8 cellular contexts compared by ENCODE assay signal in the genomic region with DNA sequence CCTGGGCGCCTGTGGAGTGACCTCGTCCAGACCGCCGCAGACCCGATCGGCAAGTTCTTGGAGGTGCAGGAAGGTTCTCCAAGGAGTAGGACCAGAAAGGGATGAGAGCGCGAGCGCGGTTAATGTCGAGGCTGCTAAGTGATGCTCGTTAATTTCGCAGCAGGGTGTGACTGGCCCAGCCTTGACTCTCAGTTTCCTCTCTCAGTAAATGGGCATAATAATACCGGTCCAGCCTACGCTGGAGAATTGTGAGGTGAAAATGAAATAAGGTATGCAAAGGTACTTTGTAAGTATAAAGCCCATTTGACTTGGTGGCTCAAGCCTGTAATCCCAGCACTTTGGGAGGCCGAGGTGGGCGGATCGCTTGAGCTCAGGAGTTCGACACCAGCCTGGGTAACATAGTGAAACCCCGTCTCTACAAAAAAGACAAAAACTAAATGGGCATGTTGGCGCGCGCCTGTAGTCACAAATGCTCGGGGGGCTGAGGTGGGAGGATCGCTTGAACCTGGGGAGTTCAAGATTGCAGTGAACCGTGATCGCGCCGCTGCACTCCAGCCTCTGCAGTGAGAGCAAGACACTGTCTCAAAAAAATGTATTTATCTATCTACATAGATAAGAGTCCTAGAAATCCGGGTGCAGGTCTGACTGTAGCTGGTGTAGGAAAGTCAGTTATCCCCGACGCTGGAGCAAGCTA. TPM values are rescaled to one million over a fixed set of nuclear protein-coding genes. Genes with fewer than 3 reads are reported as not detected.
DNase-seq lines count a peak whose midpoint lies in the region; ATAC-seq and TF ChIP-seq lines count a peak whose summit lies in the region.

No MANE protein-coding gene starts in this region.

- H3K36me3 ChIP-seq in endodermal cell (ENCODE audit: control insufficient read depth, insufficient read depth, low read length) (no peaks in the 10 kb centered on the region), neural progenitor cell (no peaks in the 10 kb centered on the region)

- H3K9ac ChIP-seq in endodermal cell (ENCODE audit: extremely low read depth, low read length, poor library complexity, severe bottlenecking) (peak overlapping the region; percentile 73), neural progenitor cell (peak overlapping the region; percentile 50)

- H3K9me3 Mint-ChIP-seq in endodermal cell, result no peaks in the 10 kb centered on the region
- no peaks in the 10 kb centered on the region for H3K9me3 Mint-ChIP-seq in neural progenitor cell

- H3K36me3 Mint-ChIP-seq in endodermal cell (ENCODE audit: low read depth) (no peaks in the 10 kb centered on the region), neural progenitor cell (peaks cover 2% of the 10 kb centered on the region)

- peaks cover 34% of the 10 kb centered on the region for H3K27me3 ChIP-seq in endodermal cell (ENCODE audit: control insufficient read depth, insufficient read depth, low read length, poor library complexity, severe bottlenecking)
- no peaks in the 10 kb centered on the region for H3K27me3 ChIP-seq in neural progenitor cell

- H3K4me1 ChIP-seq in endodermal cell (ENCODE audit: control insufficient read depth, insufficient read depth, low read length), result peaks cover 5% of the 10 kb centered on the region
- peaks cover 28% of the 10 kb centered on the region for H3K4me1 ChIP-seq in neural progenitor cell

- H3K27ac ChIP-seq in 22Rv1 (peak overlapping the region; percentile 62), RWPE1 (peak overlapping the region; percentile 77), endodermal cell (ENCODE audit: low read depth, low read length) (peak overlapping the region; percentile 80), neural progenitor cell (peak overlapping the region; percentile 77)

- POLR2A ChIA-PET in RWPE1 (lab: Yijun Ruan, JAX; ENCODE audit: low non-redundant PET), result no interaction called here

- H3K27me3 Mint-ChIP-seq in endodermal cell (ENCODE audit: insufficient read depth) (peaks cover 44% of the 10 kb centered on the region), neural progenitor cell (ENCODE audit: insufficient read depth, low read depth) (peaks cover 8% of the 10 kb centered on the region)

- peaks cover 21% of the 10 kb centered on the region for H3F3A ChIP-seq in neural progenitor cell (ENCODE audit: low read depth)

- DNase-seq in RWPE1 (ENCODE audit: low spot score), result no peak
- no peak for DNase-seq in endodermal cell
- no peak for DNase-seq in neural progenitor cell (ENCODE audit: low spot score)
- DNase-seq in activated effector memory CD4-positive, alpha-beta T cell treated with anti-CD3 and anti-CD28 coated beads, Interleukin-2, amount 50 U/mL, for 16 hours, result no peak
- no peak for DNase-seq in activated gamma-delta T cell treated with Interleukin-2 at 50 U/mL for 16 hours

- no peak for TF ChIP-seq CTCF in 22Rv1 (IDR thresholded peaks at IDR 0.05)
- TF ChIP-seq CTCF in RWPE1 (conservative IDR thresholded peaks at IDR 0.05; ENCODE audit: low read depth), result no peak
- TF ChIP-seq CTCF in endodermal cell (conservative IDR thresholded peaks at IDR 0.05), result no peak
- TF ChIP-seq CTCF in neural progenitor cell (IDR thresholded peaks at IDR 0.05), result no peak

- peak; percentile 12 for ATAC-seq in GM18909 (IDR thresholded peaks at IDR 0.05; ENCODE audit: poor library complexity, unreplicated experiment)
- ATAC-seq in GM21723 (IDR thresholded peaks at IDR 0.05; ENCODE audit: unreplicated experiment), result no peak

- H2AFZ ChIP-seq in neural progenitor cell (replicated peaks), result peak overlapping the region; percentile 98

- H3K4me1 Mint-ChIP-seq in endodermal cell (peaks cover 26% of the 10 kb centered on the region), neural progenitor cell (peaks cover 27% of the 10 kb centered on the region)

- H3K4me3 ChIP-seq in endodermal cell (ENCODE audit: low read length) (peak overlapping the region; percentile 83), neural progenitor cell (peak overlapping the region; percentile 89)

- H3K79me2 ChIP-seq in neural progenitor cell (ENCODE audit: low read depth), result peaks cover 33% of the 10 kb centered on the region

- 35 to 40% methylated on average over 22 to 32 of the region's 32 CpGs for WGBS in endodermal cell (ENCODE audit: insufficient coverage in 1 of 2, insufficient read length in 1 of 2), 2 experiments

- peak overlapping the region; percentile 78 for H3K4me3 Mint-ChIP-seq in endodermal cell
- peak overlapping the region; percentile 93 for H3K4me3 Mint-ChIP-seq in neural progenitor cell

- H3K27ac Mint-ChIP-seq in endodermal cell, result peak overlapping the region; percentile 69
- H3K27ac Mint-ChIP-seq in neural progenitor cell, result peak overlapping the region; percentile 42

- H3K9me3 ChIP-seq in endodermal cell (ENCODE audit: control insufficient read depth, low read length) (peaks cover 4% of the 10 kb centered on the region), neural progenitor cell (ENCODE audit: low read depth) (no peaks in the 10 kb centered on the region)

- no peaks in the 10 kb centered on the region for H4K20me1 ChIP-seq in neural progenitor cell (ENCODE audit: low read depth)

- CTCF ChIA-PET in RWPE1 (lab: Yijun Ruan, JAX), result interaction anchor here (1.0 kb wide), 1 partner anchor 147 kb away, joined by 3 read pairs; no protein-coding TSS in a partner anchor

- H3K4me2 ChIP-seq in neural progenitor cell, result peak overlapping the region; percentile 91

RNA-seq across cellular contexts. Expression of a gene that starts 0.6 kb away (rescaled TPM):
- 10 to 100 TPM in 1 of 2 donors, 1 to 10 TPM in 1; 7.6 to 12.3 TPM for total RNA-seq in endodermal cell
- 5.7 TPM for polyA plus RNA-seq in endodermal cell (2013, experiment 1 of 2)
- 4.3 TPM for polyA plus RNA-seq in endodermal cell (2013, experiment 2 of 2)
- 16.4 and 16.9 TPM in 2 replicates for total RNA-seq in neural progenitor cell (ENCODE audit: low replicate concordance)
